ENCODE assay signal across 7 cellular contexts in the genomic region with DNA sequence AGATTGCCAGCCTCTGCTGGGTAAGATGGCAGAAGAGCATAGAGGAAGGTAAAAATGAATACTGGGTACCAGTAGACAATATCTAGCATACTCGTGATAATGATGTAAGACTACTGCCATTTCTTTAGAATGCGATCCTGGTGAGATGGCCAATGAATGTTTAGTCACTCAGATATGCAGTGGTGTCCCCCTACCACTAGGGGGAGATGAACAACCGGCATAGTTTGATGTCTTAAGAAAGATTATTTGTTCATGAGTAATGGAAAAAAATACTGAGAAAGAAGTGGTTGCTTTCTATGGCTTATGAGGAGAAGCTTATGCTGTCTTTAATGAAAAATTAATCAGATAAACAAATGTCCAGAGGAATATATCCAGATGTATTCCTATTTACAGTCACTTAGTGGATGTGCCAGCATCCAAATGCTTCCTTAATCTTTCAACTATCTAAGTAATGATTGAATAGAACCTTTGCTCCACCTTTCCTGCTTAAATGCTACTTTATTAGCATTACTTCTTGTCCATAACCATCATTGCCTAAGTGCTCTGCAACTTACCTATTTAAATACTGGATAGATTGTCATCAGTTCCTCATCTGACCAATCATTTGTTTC.
DNase-seq lines count a peak whose midpoint lies in the region; ATAC-seq and TF ChIP-seq lines count a peak whose summit lies in the region.

No MANE protein-coding gene starts in this region.

- TF ChIP-seq POLR2A in spleen (IDR thresholded peaks at IDR 0.05) = no peak

- no peaks in the 10 kb centered on the region for H3K27me3 ChIP-seq in ascending aorta
- H3K27me3 ChIP-seq in spleen (replicated peaks in 1 of 7) = no peaks in the 10 kb centered on the region

- H3K4me1 ChIP-seq in ascending aorta (no peaks in the 10 kb centered on the region), spleen (peaks cover 0 to 6% (median 0%) of the 10 kb centered on the region in 6 donors)

- DNase-seq in HuH-7.5 (ENCODE audit: low spot score) (peak; percentile 7), OCI-M1 (lab: John Stamatoyannopoulos, UW) (peak; percentile 87), ascending aorta (ENCODE audit: low spot score in 2 of 2) (no peak), hippocampal formation (lab: John Stamatoyannopoulos, UW) (peak; percentile 31 to 50), spleen (no peak)

- no peaks in the 10 kb centered on the region for H3K36me3 ChIP-seq in ascending aorta
- H3K36me3 ChIP-seq in spleen = no peaks in the 10 kb centered on the region

- H3K9me3 ChIP-seq in ascending aorta (no peaks in the 10 kb centered on the region), spleen (no peaks in the 10 kb centered on the region)

- 8 to 17% (median 14%) methylated on average over 3 of the region's 3 CpGs for WGBS in spleen, 5 donors

- ATAC-seq in GM21619 (IDR thresholded peaks at IDR 0.05; ENCODE audit: unreplicated experiment) = peak; percentile 91

- peak; percentile 71 for TF ChIP-seq CTCF in GM12801 (IDR thresholded peaks at IDR 0.05; ENCODE audit: extremely low read depth, insufficient read length)
- peak; percentile 54 to 87 (median 74) for TF ChIP-seq CTCF in ascending aorta (IDR thresholded peaks at IDR 0.05)
- peak; percentile 58 to 88 (median 80) for TF ChIP-seq CTCF in spleen (IDR thresholded peaks at IDR 0.05 in 8 of 11, conservative IDR thresholded peaks at IDR 0.05 in 3 of 11)

- intact Hi-C loops in ascending aorta (cut with DNase I) = loop anchor here (5.0 kb wide), 1 partner anchor 796 kb away; no protein-coding TSS in a partner anchor
- intact Hi-C loops in spleen (cut with DNase I; ENCODE audit: low total_unique reads) = no loop called here

- H3K27ac ChIP-seq in ascending aorta (no peak overlapping the region), spleen (no peak overlapping the region)

- no peak overlapping the region for H3K4me3 ChIP-seq in ascending aorta
- H3K4me3 ChIP-seq in spleen = no peak overlapping the region

Comparison
In these comparisons a context has a peak if more than half of its experiments do, and no peak if none do; other contexts are left out.
1. DNase-seq: peak in HuH-7.5 (single experiment), OCI-M1 (single experiment) and hippocampal formation (2 of 2); none in ascending aorta (0 of 2) and spleen (single experiment).
2. Peak in every context shown above with its lines, with median percentiles within 50 percentile points of each other: CTCF ChIP-seq.